Comparison of ENCODE assay signal across 25 cellular contexts in genomic region chr11:112997829-112998228, GRCh38. TPM values are rescaled to one million over a fixed set of nuclear protein-coding genes. Genes with fewer than 3 reads are reported as not detected.
"Had no signal": no experiment of that assay in that cellular context is flagged by ENCODE, and none has a peak within 500 bp of the region (broad histone marks: within the 10 kb centered on the region; RNA-seq: fewer than 3 reads in every experiment).

No MANE protein-coding gene starts in this region.

- H3K9me3 Mint-ChIP-seq: activated B cell treated with CpG ODN at 0.5 μM for 24 hours; activated CD8-positive, alpha-beta T cell treated with anti-CD3 and anti-CD28 coated beads for 36 hours; central memory CD8-positive, alpha-beta T cell had no signal

- H3K27me3 Mint-ChIP-seq: activated B cell treated with CpG ODN at 0.5 μM for 24 hours had no signal

- H3K27me3 ChIP-seq: body of pancreas, right atrium auricular region, transverse colon had no signal

- DNase-seq: activated B cell treated with CpG ODN at 0.5 μM for 24 hours; activated CD4-positive, alpha-beta T cell treated with anti-CD3 and anti-CD28 coated beads for 48 hours; activated CD8-positive, alpha-beta memory T cell treated with anti-CD3 and anti-CD28 coated beads, Interleukin-2, amount 50 U/mL, for 4 hours; activated CD8-positive, alpha-beta T cell treated with anti-CD3 and anti-CD28 coated beads for 36 hours; activated gamma-delta T cell; activated T-cell treated with anti-CD3 and anti-CD28 coated beads, Interleukin-2, amount 50 U/mL, for 48 hours; amygdala; body of pancreas; effector CD4-positive, alpha-beta T cell; foreskin keratinocyte; left cardiac atrium; mucosa of descending colon; naive thymus-derived CD4-positive, alpha-beta T cell; occipital lobe; stimulated activated CD4-positive, alpha-beta T cell treated with anti-CD3 and anti-CD28 coated beads, Interleukin-15, amount 100 ng/mL, for 24 hours; stimulated activated CD4-positive, alpha-beta T cell treated with anti-CD3 and anti-CD28 coated beads, Interleukin-4, amount 100 ng/mL, for 1 hour; stimulated activated naive CD4-positive, alpha-beta T cell; SW 1271; transverse colon had no signal

- H3K27ac Mint-ChIP-seq: activated B cell treated with CpG ODN at 0.5 μM for 24 hours; activated CD8-positive, alpha-beta T cell treated with anti-CD3 and anti-CD28 coated beads for 36 hours; activated naive CD4-positive, alpha-beta T cell treated with anti-CD3 and anti-CD28 coated beads, Interleukin-2, amount 50 U/mL, for 72 hours; naive thymus-derived CD4-positive, alpha-beta T cell had no signal

- H3K9me3 ChIP-seq: body of pancreas, mucosa of descending colon, right atrium auricular region, transverse colon had no signal

- H3K36me3 ChIP-seq: right atrium auricular region, transverse colon had no signal

- H3K4me3 Mint-ChIP-seq: activated B cell treated with CpG ODN at 0.5 μM for 24 hours; activated CD8-positive, alpha-beta T cell treated with anti-CD3 and anti-CD28 coated beads for 36 hours; central memory CD8-positive, alpha-beta T cell; naive thymus-derived CD4-positive, alpha-beta T cell had no signal

- H3K4me1 Mint-ChIP-seq: activated B cell treated with CpG ODN at 0.5 μM for 24 hours; central memory CD8-positive, alpha-beta T cell; naive thymus-derived CD4-positive, alpha-beta T cell had no signal

- H3K4me1 ChIP-seq: body of pancreas, foreskin keratinocyte, transverse colon had no signal

- H3K27ac ChIP-seq: body of pancreas, coronary artery, foreskin keratinocyte, right atrium auricular region, skin epidermis, transverse colon had no signal

- ATAC-seq: activated CD8-positive, alpha-beta T cell treated with anti-CD3 and anti-CD28 coated beads for 36 hours; activated naive CD4-positive, alpha-beta T cell treated with anti-CD3 and anti-CD28 coated beads, Interleukin-2, amount 50 U/mL, for 72 hours; body of pancreas; foreskin keratinocyte; left cardiac atrium; mucosa of descending colon; naive thymus-derived CD4-positive, alpha-beta T cell had no signal

- H3K36me3 Mint-ChIP-seq: activated naive CD4-positive, alpha-beta T cell treated with anti-CD3 and anti-CD28 coated beads, Interleukin-2, amount 50 U/mL, for 72 hours; naive thymus-derived CD4-positive, alpha-beta T cell had no signal

- H3K4me3 ChIP-seq: body of pancreas, coronary artery, lung, mucosa of descending colon, right atrium auricular region, skin epidermis, transverse colon had no signal

RNA-seq across cellular contexts. Expression of gene NCAM1, which starts 36.6 kb away (rescaled TPM):
- total RNA-seq: activated B cell treated with CpG ODN at 0.5 μM for 24 hours had no signal
